ENCODE assay signal across 3 cellular contexts in genomic region chr10:130016095-130016494, GRCh38. TPM values are rescaled to one million over a fixed set of nuclear protein-coding genes. Genes with fewer than 3 reads are reported as not detected.
"Had no signal": no experiment of that assay in that cellular context is flagged by ENCODE, and none has a peak within 500 bp of the region (broad histone marks: within the 10 kb centered on the region; RNA-seq: fewer than 3 reads in every experiment).

No MANE protein-coding gene starts in this region.

- DNase-seq: GDM1, GF-D8 had no signal

- H3K4me3 ChIP-seq: GM12878 had no signal

- ATAC-seq: GM12878 had no signal

RNA-seq across cellular contexts. Expression of gene EBF3, which starts 52.0 kb away (rescaled TPM):
- total RNA-seq: GM12878 had no signal
- polyA plus RNA-seq: GM12878 had no signal
